In genomic region chr2:10580170-10580539, GRCh38 we compare ENCODE assay signal across 27 cellular contexts.
DNase-seq lines count a peak whose midpoint lies in the region; ATAC-seq, FAIRE-seq and TF ChIP-seq lines count a peak whose summit lies in the region.
"Had no signal": no experiment of that assay in that cellular context is flagged by ENCODE, and none has a peak within 500 bp of the region (broad histone marks: within the 10 kb centered on the region; RNA-seq: fewer than 3 reads in every experiment).

No MANE protein-coding gene starts in this region.

- H2AFZ ChIP-seq in H9 (ENCODE audit: low read length) (no peak overlapping the region), hepatocyte (no peak overlapping the region)
- H2AFZ ChIP-seq: parathyroid adenoma had no signal

- H3K79me1 ChIP-seq in H9 (ENCODE audit: insufficient read depth, low read depth, low read length, poor library complexity, severe bottlenecking) = no peaks in the 10 kb centered on the region

- no peaks in the 10 kb centered on the region for H3K23me2 ChIP-seq in H9 (ENCODE audit: insufficient read length, low read depth, low read length, poor library complexity, severe bottlenecking)

- no peak overlapping the region for H2AK5ac ChIP-seq in H9 (ENCODE audit: insufficient read length, low read length)

- no peak overlapping the region for H2BK20ac ChIP-seq in H9 (ENCODE audit: low read depth, low read length, poor library complexity, severe bottlenecking)

- H4K5ac ChIP-seq in H9 (ENCODE audit: insufficient read length, low read depth, low read length) = no peak overlapping the region

- no peaks in the 10 kb centered on the region for H3K9me2 ChIP-seq in hepatocyte (replicated peaks; ENCODE audit: insufficient read depth)

- peaks cover 15 to 17% of the 10 kb centered on the region in 2 experiments for H3K4me1 Mint-ChIP-seq in H9
- peaks cover 66% of the 10 kb centered on the region for H3K4me1 Mint-ChIP-seq in nephron
- H3K4me1 Mint-ChIP-seq: CD14-positive monocyte had no signal

- no peak overlapping the region for H2BK5ac ChIP-seq in H9 (ENCODE audit: insufficient read length, low read length)

- H2BK120ac ChIP-seq in H9 (ENCODE audit: low read depth, low read length, poor library complexity, severe bottlenecking) = no peak overlapping the region

- H3T11ph ChIP-seq in H9 (ENCODE audit: low read length) = no peak overlapping the region

- H4K20me1 ChIP-seq in H9 (ENCODE audit: control insufficient read depth, insufficient read depth, insufficient read length) = no peaks in the 10 kb centered on the region
- no peaks in the 10 kb centered on the region for H4K20me1 ChIP-seq in hepatocyte (ENCODE audit: insufficient read depth, poor library complexity, severe bottlenecking)

- H3K4me3 Mint-ChIP-seq in H9 = no peak overlapping the region
- peak overlapping the region in 1 of 3 experiments; percentile 6 for H3K4me3 Mint-ChIP-seq in nephron
- H3K4me3 Mint-ChIP-seq: activated CD4-positive, alpha-beta T cell treated with anti-CD3 and anti-CD28 coated beads, Interleukin-2, amount 10 ng/mL, durations not matched to agents 7 days and 5 days; activated naive CD4-positive, alpha-beta T cell treated with anti-CD3 and anti-CD28 coated beads, Interleukin-2, amount 10 ng/mL, durations not matched to agents 7 days and 5 days; activated T-helper 1 cell treated with anti-CD3 and anti-CD28 coated beads, Interleukin-12 subunit alpha, Interleukin-12 subunit beta, Interleukin-2, Interleukin-4 antibody, amounts not matched to agents 30 ng/mL and 10 ng/mL and 1 ng/mL, durations not matched to agents 14 hours and 24 hours and 36 hours; CD14-positive monocyte; natural killer cell treated with Interleukin-12 subunit alpha and Interleukin-12 subunit beta and Interleukin-15 and Interleukin-18, amount 100 ng/mL, for 72 hours had no signal

- intact Hi-C loops in vagina (cut with DNase I) = no loop called here

- no peak overlapping the region for H3K23ac ChIP-seq in H9 (ENCODE audit: insufficient read length, low read depth, low read length)

- TF ChIP-seq POLR2A in H54 (IDR thresholded peaks at IDR 0.05; ENCODE audit: low read depth, low read length) (no peak), vagina (IDR thresholded peaks at IDR 0.05) (no peak)

- no peak overlapping the region for H3K9ac ChIP-seq in H9 (ENCODE audit: extremely low read depth, insufficient read length, low read length)
- H3K9ac ChIP-seq: parathyroid adenoma had no signal

- no peak for FAIRE-seq in H54 (lab: Jason Lieb, UNC)
- FAIRE-seq: bronchial epithelial cell, GM18507 had no signal

- H3K36me3 Mint-ChIP-seq in H9 (ENCODE audit: insufficient read depth in 1 of 3, low read depth in 3 of 3) = peaks cover 8 to 47% (median 21%) of the 10 kb centered on the region in 3 experiments; a peak in 6 of 7 replicates
- peaks cover 36% of the 10 kb centered on the region for H3K36me3 Mint-ChIP-seq in nephron (ENCODE audit: low read depth)

- H3K27me3 ChIP-seq in H9 (ENCODE audit: insufficient read depth, low read length) = no peaks in the 10 kb centered on the region
- no peaks in the 10 kb centered on the region for H3K27me3 ChIP-seq in RWPE2 (ENCODE audit: insufficient read depth, poor library complexity, severe bottlenecking)
- no peaks in the 10 kb centered on the region for H3K27me3 ChIP-seq in hepatocyte
- H3K27me3 ChIP-seq in vagina = no peaks in the 10 kb centered on the region
- H3K27me3 ChIP-seq: esophagus muscularis mucosa had no signal

- H3K36me3 ChIP-seq in RWPE2 (ENCODE audit: low read depth) = peaks cover 23% of the 10 kb centered on the region
- no peaks in the 10 kb centered on the region for H3K36me3 ChIP-seq in hepatocyte (replicated peaks; ENCODE audit: insufficient read depth, low read depth)
- H3K36me3 ChIP-seq in vagina = peaks cover 0 to 33% of the 10 kb centered on the region in 2 donors

- H3K4me3 ChIP-seq in RWPE2 (ENCODE audit: severe bottlenecking) (no peak overlapping the region), hepatocyte (no peak overlapping the region), vagina (no peak overlapping the region)
- H3K4me3 ChIP-seq: esophagus muscularis mucosa, left ventricle myocardium inferior, smooth muscle cell had no signal

- H3K4ac ChIP-seq in H9 (ENCODE audit: low read depth, low read length) = no peak overlapping the region

- ATAC-seq in RWPE2 (ENCODE audit: low read depth) (no peak), GM21717 (IDR thresholded peaks at IDR 0.05; ENCODE audit: unreplicated experiment) (no peak)
- ATAC-seq: natural killer cell treated with Interleukin-12 subunit alpha and Interleukin-12 subunit beta and Interleukin-15 and Interleukin-18, amount 100 ng/mL, for 72 hours; PC-3 had no signal

- H4K8ac ChIP-seq in H9 (replicated peaks; ENCODE audit: insufficient read length, low read depth, low read length) = no peak overlapping the region

- H3K9me3 ChIP-seq in H9 (ENCODE audit: control insufficient read depth, low read depth, low read length) (no peaks in the 10 kb centered on the region), RWPE2 (ENCODE audit: severe bottlenecking) (no peaks in the 10 kb centered on the region), hepatocyte (ENCODE audit: low read depth) (no peaks in the 10 kb centered on the region), vagina (no peaks in the 10 kb centered on the region)
- H3K9me3 ChIP-seq: esophagus muscularis mucosa, left ventricle myocardium inferior had no signal

- no peak overlapping the region for H2BK15ac ChIP-seq in H9 (ENCODE audit: low read depth, low read length)

- H3K27ac ChIP-seq in H9 (ENCODE audit: insufficient read length, low read depth, low read length) (no peak overlapping the region), RWPE2 (ENCODE audit: poor library complexity, severe bottlenecking) (peak overlapping the region; percentile 16), hepatocyte (peak overlapping the region; percentile 49), vagina (no peak overlapping the region)
- H3K27ac ChIP-seq: esophagus muscularis mucosa, left ventricle myocardium inferior, parathyroid adenoma had no signal

- H3K56ac ChIP-seq in H9 (ENCODE audit: insufficient read length, low read depth, low read length) = no peak overlapping the region

- H4K91ac ChIP-seq in H9 (ENCODE audit: insufficient read length, low read depth, low read length) = no peak overlapping the region

- H3K9me3 Mint-ChIP-seq in H9 (no peaks in the 10 kb centered on the region), nephron (no peaks in the 10 kb centered on the region)
- H3K9me3 Mint-ChIP-seq: activated CD4-positive, alpha-beta T cell treated with anti-CD3 and anti-CD28 coated beads, Interleukin-2, amount 10 ng/mL, durations not matched to agents 7 days and 5 days; activated naive CD4-positive, alpha-beta T cell treated with anti-CD3 and anti-CD28 coated beads, Interleukin-2, amount 10 ng/mL, durations not matched to agents 7 days and 5 days; activated T-helper 1 cell treated with anti-CD3 and anti-CD28 coated beads, Interleukin-12 subunit alpha, Interleukin-12 subunit beta, Interleukin-2, Interleukin-4 antibody, amounts not matched to agents 30 ng/mL and 10 ng/mL and 1 ng/mL, durations not matched to agents 14 hours and 24 hours and 36 hours; natural killer cell treated with Interleukin-12 subunit alpha and Interleukin-12 subunit beta and Interleukin-15 and Interleukin-18, amount 100 ng/mL, for 72 hours had no signal

- TF ChIP-seq CTCF in H9 (conservative IDR thresholded peaks at IDR 0.05) = no peak
- no peak for TF ChIP-seq CTCF in RWPE2 (IDR thresholded peaks at IDR 0.05; ENCODE audit: poor library complexity, severe bottlenecking)
- TF ChIP-seq CTCF in hepatocyte (IDR thresholded peaks at IDR 0.05; ENCODE audit: poor library complexity) = no peak
- TF ChIP-seq CTCF in nephron (IDR thresholded peaks at IDR 0.05; ENCODE audit: unreplicated experiment in 3 of 3) = no peak
- no peak for TF ChIP-seq CTCF in vagina (IDR thresholded peaks at IDR 0.05)

- H3K14ac ChIP-seq in H9 (ENCODE audit: insufficient read depth, low read length) = no peak overlapping the region

- H3K4me2 ChIP-seq in H9 (ENCODE audit: insufficient read depth, insufficient read length, low read length) (no peak overlapping the region), hepatocyte (no peak overlapping the region)
- H3K4me2 ChIP-seq: smooth muscle cell had no signal

- H3K79me2 ChIP-seq in H9 (ENCODE audit: insufficient read depth, low read length) (no peaks in the 10 kb centered on the region), hepatocyte (no peaks in the 10 kb centered on the region)
- H3K79me2 ChIP-seq: parathyroid adenoma had no signal

- DNase-seq in H9 (peak; percentile 48), RWPE2 (ENCODE audit: low spot score) (no peak), hepatocyte (ENCODE audit: low spot score) (no peak), H54 (ENCODE audit: insufficient read length, low spot score) (no peak), vagina (ENCODE audit: extremely low spot score in 2 of 2) (no peak), NCI-H526 treated with DMSO at 0.1 percent for 48 hours (lab: John Stamatoyannopoulos, UW) (no peak)
- DNase-seq: activated CD4-positive, alpha-beta T cell treated with anti-CD3 and anti-CD28 coated beads, Interleukin-2, amount 10 ng/mL, durations not matched to agents 7 days and 5 days; activated naive CD4-positive, alpha-beta T cell treated with anti-CD3 and anti-CD28 coated beads, Interleukin-2, amount 10 ng/mL, durations not matched to agents 7 days and 5 days; amniotic stem cell; DND-41; foreskin melanocyte; left ventricle myocardium inferior; NCI-H510A treated with DMSO at 0.1 percent for 48 hours; PC-3; SHP77; stimulated activated CD4-positive, alpha-beta T cell treated with anti-CD3 and anti-CD28 coated beads, Interleukin-2, amount 100 ng/mL, for 48 hours; substantia nigra had no signal

- no peaks in the 10 kb centered on the region for H3K27me3 Mint-ChIP-seq in H9 (ENCODE audit: low read depth)
- H3K27me3 Mint-ChIP-seq in nephron (ENCODE audit: low read depth) = no peaks in the 10 kb centered on the region
- H3K27me3 Mint-ChIP-seq: activated CD4-positive, alpha-beta T cell treated with anti-CD3 and anti-CD28 coated beads, Interleukin-2, amount 10 ng/mL, durations not matched to agents 7 days and 5 days; activated naive CD4-positive, alpha-beta T cell treated with anti-CD3 and anti-CD28 coated beads, Interleukin-2, amount 10 ng/mL, durations not matched to agents 7 days and 5 days; natural killer cell treated with Interleukin-12 subunit alpha and Interleukin-12 subunit beta and Interleukin-15 and Interleukin-18, amount 100 ng/mL, for 72 hours had no signal

- no CpG with 5 or more reads among the region's 4 CpGs for WGBS in H9 (ENCODE audit: extremely low coverage, insufficient read length, low lambda C conversion rate)
- 87% methylated on average over 4 of the region's 4 CpGs for WGBS in hepatocyte (ENCODE audit: low lambda C conversion rate, missing lambda C conversion rate)

- H3K18ac ChIP-seq in H9 (ENCODE audit: insufficient read length, low read depth, low read length) = no peak overlapping the region

- H3K4me1 ChIP-seq in H9 (ENCODE audit: insufficient read depth, low read length) = no peaks in the 10 kb centered on the region; the same call in 1 of the 2 replicates
- H3K4me1 ChIP-seq in RWPE2 (ENCODE audit: insufficient read depth, poor library complexity, severe bottlenecking) = peaks cover 22% of the 10 kb centered on the region
- peaks cover 16% of the 10 kb centered on the region for H3K4me1 ChIP-seq in hepatocyte (ENCODE audit: insufficient read depth)
- H3K4me1 ChIP-seq in vagina = no peaks in the 10 kb centered on the region
- H3K4me1 ChIP-seq: esophagus muscularis mucosa, parathyroid adenoma had no signal

- H2BK12ac ChIP-seq in H9 (ENCODE audit: insufficient read length, low read depth, low read length) = no peak overlapping the region

- H3K27ac Mint-ChIP-seq in H9 (no peak overlapping the region; a peak in 1 of 7 replicates), nephron (peak overlapping the region; percentile 81 to 90 (median 88))
- H3K27ac Mint-ChIP-seq: activated CD4-positive, alpha-beta T cell treated with anti-CD3 and anti-CD28 coated beads, Interleukin-2, amount 10 ng/mL, durations not matched to agents 7 days and 5 days; activated naive CD4-positive, alpha-beta T cell treated with anti-CD3 and anti-CD28 coated beads, Interleukin-2, amount 10 ng/mL, durations not matched to agents 7 days and 5 days; activated T-helper 1 cell treated with anti-CD3 and anti-CD28 coated beads, Interleukin-12 subunit alpha, Interleukin-12 subunit beta, Interleukin-2, Interleukin-4 antibody, amounts not matched to agents 30 ng/mL and 10 ng/mL and 1 ng/mL, durations not matched to agents 14 hours and 24 hours and 36 hours; natural killer cell treated with Interleukin-12 subunit alpha and Interleukin-12 subunit beta and Interleukin-15 and Interleukin-18, amount 100 ng/mL, for 72 hours had no signal

Comparison
In these comparisons a context has a peak if more than half of its experiments do, and no peak if none do; other contexts are left out.
1. H3K27ac ChIP-seq: peak in RWPE2 (single experiment) and hepatocyte (single experiment); none in H9 (single experiment) and vagina (single experiment).
2. H3K27ac Mint-ChIP-seq: peak in nephron (3 of 3); none in H9 (0 of 3).